In genomic region chr3:123870033-123870432, GRCh38 we compare ENCODE assay signal across 17 cellular contexts. TPM values are rescaled to one million over a fixed set of nuclear protein-coding genes. Genes with fewer than 3 reads are reported as not detected.
A peak's percentile ranks its signal among the peaks of the same experiment; 100 is the strongest.
DNase-seq lines count a peak whose midpoint lies in the region; ATAC-seq and TF ChIP-seq lines count a peak whose summit lies in the region.
"Had no signal": no experiment of that assay in that cellular context is flagged by ENCODE, and none has a peak within 500 bp of the region (broad histone marks: within the 10 kb centered on the region; RNA-seq: fewer than 3 reads in every experiment).

No MANE protein-coding gene starts in this region.

- H3K27me3 ChIP-seq in kidney epithelial cell (ENCODE audit: control insufficient read depth, insufficient read depth, low read length), result no peaks in the 10 kb centered on the region
- H3K27me3 ChIP-seq: Peyer's patch, tibial nerve had no signal

- H3K4me3 ChIP-seq in kidney epithelial cell (ENCODE audit: low read depth, low read length), result no peak overlapping the region
- H3K4me3 ChIP-seq: mucosa of descending colon, Peyer's patch, tibial nerve had no signal

- H3K4me1 Mint-ChIP-seq in activated T-helper 17 cell treated with anti-CD3 and anti-CD28 coated beads, Interleukin-2, amount 50 U/mL, for 72 hours, result no peaks in the 10 kb centered on the region
- H3K4me1 Mint-ChIP-seq in endothelial cell (ENCODE audit: unreplicated experiment), result no peaks in the 10 kb centered on the region
- no peaks in the 10 kb centered on the region for H3K4me1 Mint-ChIP-seq in naive thymus-derived CD8-positive, alpha-beta T cell

- peak; percentile 49 for ATAC-seq in activated T-helper 17 cell treated with anti-CD3 and anti-CD28 coated beads, Interleukin-2, amount 50 U/mL, for 72 hours (replicated peaks)
- no peak for ATAC-seq in GM19397 (IDR thresholded peaks at IDR 0.05; ENCODE audit: unreplicated experiment)
- no peak for ATAC-seq in naive thymus-derived CD8-positive, alpha-beta T cell
- ATAC-seq: mucosa of descending colon had no signal

- no peak overlapping the region for H3K27ac Mint-ChIP-seq in activated T-helper 17 cell treated with anti-CD3 and anti-CD28 coated beads, Interleukin-2, amount 50 U/mL, for 72 hours
- H3K27ac Mint-ChIP-seq in endothelial cell (ENCODE audit: unreplicated experiment), result no peak overlapping the region
- no peak overlapping the region for H3K27ac Mint-ChIP-seq in naive thymus-derived CD8-positive, alpha-beta T cell

- H3K36me3 ChIP-seq in kidney epithelial cell (ENCODE audit: control insufficient read depth, insufficient read depth, low read length), result no peaks in the 10 kb centered on the region
- H3K36me3 ChIP-seq: Peyer's patch, tibial nerve had no signal

- no peak overlapping the region for H3K4me3 Mint-ChIP-seq in activated T-helper 17 cell treated with anti-CD3 and anti-CD28 coated beads, Interleukin-2, amount 50 U/mL, for 72 hours
- H3K4me3 Mint-ChIP-seq in endothelial cell (ENCODE audit: unreplicated experiment), result no peak overlapping the region
- no peak overlapping the region for H3K4me3 Mint-ChIP-seq in naive thymus-derived CD8-positive, alpha-beta T cell
- H3K4me3 Mint-ChIP-seq: brain had no signal

- no peaks in the 10 kb centered on the region for H3K9me3 Mint-ChIP-seq in activated T-helper 17 cell treated with anti-CD3 and anti-CD28 coated beads, Interleukin-2, amount 50 U/mL, for 72 hours
- H3K9me3 Mint-ChIP-seq in endothelial cell (ENCODE audit: unreplicated experiment), result no peaks in the 10 kb centered on the region
- peaks cover 0 to 10% (median 0%) of the 10 kb centered on the region in 9 donors for H3K9me3 Mint-ChIP-seq in naive thymus-derived CD8-positive, alpha-beta T cell

- H3K36me3 Mint-ChIP-seq in activated T-helper 17 cell treated with anti-CD3 and anti-CD28 coated beads, Interleukin-2, amount 50 U/mL, for 72 hours (ENCODE audit: low read depth), result no peaks in the 10 kb centered on the region
- peaks cover 4% of the 10 kb centered on the region for H3K36me3 Mint-ChIP-seq in endothelial cell (ENCODE audit: low read depth, unreplicated experiment)
- H3K36me3 Mint-ChIP-seq in naive thymus-derived CD8-positive, alpha-beta T cell, result no peaks in the 10 kb centered on the region
- H3K36me3 Mint-ChIP-seq: brain had no signal

- peak; percentile 69 for DNase-seq in AG08396 (ENCODE audit: low spot score)
- DNase-seq in HK-2 (ENCODE audit: unreplicated experiment), result peak; percentile 28
- peak; percentile 41 for DNase-seq in kidney epithelial cell (ENCODE audit: low read depth)
- no peak for DNase-seq in endothelial cell (ENCODE audit: low spot score)
- no peak for DNase-seq in NCI-H1930 (lab: John Stamatoyannopoulos, UW)
- DNase-seq in naive thymus-derived CD8-positive, alpha-beta T cell, result no peak
- DNase-seq: activated CD4-positive, alpha-beta T cell treated with anti-CD3 and anti-CD28 coated beads for 4 hours; DMS79; mucosa of descending colon; NCI-H1694 treated with DMSO at 0.1 percent for 48 hours; NCI-H524; Peyer's patch; stimulated activated CD4-positive, alpha-beta T cell treated with anti-CD3 and anti-CD28 coated beads, Interleukin-15, amount 100 ng/mL, for 24 hours had no signal

- no peak for TF ChIP-seq CTCF in kidney epithelial cell (IDR thresholded peaks at IDR 0.05; ENCODE audit: insufficient read depth, low read length, poor library complexity, severe bottlenecking)
- TF ChIP-seq CTCF in endothelial cell (IDR thresholded peaks at IDR 0.05; ENCODE audit: unreplicated experiment), result no peak

- H3K27me3 Mint-ChIP-seq in activated T-helper 17 cell treated with anti-CD3 and anti-CD28 coated beads, Interleukin-2, amount 50 U/mL, for 72 hours, result peaks cover 10% of the 10 kb centered on the region
- no peaks in the 10 kb centered on the region for H3K27me3 Mint-ChIP-seq in endothelial cell (ENCODE audit: unreplicated experiment)
- H3K27me3 Mint-ChIP-seq in naive thymus-derived CD8-positive, alpha-beta T cell, result peaks cover 0 to 30% (median 3%) of the 10 kb centered on the region in 5 donors
- H3K27me3 Mint-ChIP-seq: brain had no signal

- POLR2A ChIA-PET in naive thymus-derived CD8-positive, alpha-beta T cell (lab: Charles Lee), result no interaction called here

RNA-seq across cellular contexts. Expression of gene MYLK, which starts 14.1 kb away (rescaled TPM):
- under 1 TPM in 1 of 2 donors, not detected in 1; 0.17 TPM for total RNA-seq in activated T-helper 17 cell treated with anti-CD3 and anti-CD28 coated beads, Interleukin-2, amount 50 U/mL, for 72 hours
- total RNA-seq in kidney epithelial cell (48.9 and 49.7 TPM in 2 replicates), endothelial cell (ENCODE audit: unreplicated experiment) (7.8 TPM)
- total RNA-seq in naive thymus-derived CD8-positive, alpha-beta T cell, result not detected
- under 1 TPM; 0.02 to 0.16 (median 0.10) TPM for polyA plus RNA-seq in naive thymus-derived CD8-positive, alpha-beta T cell

Comparison
In these comparisons a context has a peak if more than half of its experiments do, and no peak if none do; other contexts are left out.
1. DNase-seq: peak in AG08396 (single experiment), HK-2 (single experiment) and kidney epithelial cell (single experiment); none in endothelial cell (single experiment), NCI-H1930 (0 of 2) and naive thymus-derived CD8-positive, alpha-beta T cell (0 of 10).